Comparison of ENCODE assay signal across 1 cellular context in genomic region chr5:90915393-90915792, GRCh38.
A peak's percentile ranks its signal among the peaks of the same experiment; 100 is the strongest.
TF ChIP-seq lines count a peak whose summit lies in the region.

No MANE protein-coding gene starts in this region.

TF ChIP-seq in HepG2, 621 proteins besides CTCF, POLR2A, EP300 and RAD21 (continued from another document):
- TF ChIP-seq TCF7 (IDR thresholded peaks at IDR 0.05; ENCODE audit: low read depth) = peak; percentile 39; the same call in 1 of the 2 replicates
- TF ChIP-seq RARA (CRISPR knock-in tag; IDR thresholded peaks at IDR 0.05) = peak; percentile 75
- peak in 1 of 2 experiments; percentile 42; a peak in 1 of 4 replicates for TF ChIP-seq REST (IDR thresholded peaks at IDR 0.05; ENCODE audit: borderline replicate concordance in 1 of 2, low read depth in 1 of 2, low read length in 2 of 2)
- TF ChIP-seq FOXO1 (CRISPR knock-in tag; IDR thresholded peaks at IDR 0.05) = peak; percentile 85
- peak; percentile 33; the same call in 1 of the 2 replicates for TF ChIP-seq GATA4 (IDR thresholded peaks at IDR 0.05; ENCODE audit: borderline replicate concordance, low read depth)
